Comparison of ENCODE assay signal across 13 cellular contexts in the genomic region with DNA sequence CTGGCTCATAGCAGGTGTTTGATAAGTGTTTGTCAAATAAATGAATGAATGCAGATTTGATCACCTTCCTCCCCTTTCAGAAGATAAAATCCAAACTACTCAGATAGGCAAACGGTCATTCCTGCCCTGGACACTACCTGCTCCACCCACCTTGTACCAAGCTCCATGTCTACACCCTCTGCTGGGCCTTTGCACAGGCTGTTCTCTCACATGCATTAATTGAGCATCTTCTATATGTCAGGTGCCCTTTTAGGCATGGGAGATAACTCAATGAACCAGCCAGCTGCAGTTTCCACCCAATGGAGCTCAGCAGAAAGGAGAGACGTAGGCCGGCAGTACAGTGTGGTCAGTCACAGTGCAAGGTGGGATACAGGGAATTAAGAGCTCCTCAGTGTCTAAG.
"Had no signal": no experiment of that assay in that cellular context is flagged by ENCODE, and none has a peak within 500 bp of the region (broad histone marks: within the 10 kb centered on the region; RNA-seq: fewer than 3 reads in every experiment).

No MANE protein-coding gene starts in this region.

- DNase-seq: activated CD4-positive, CD25-positive, alpha-beta regulatory T cell treated with anti-CD3 and anti-CD28 coated beads, Interleukin-2, amount 50 U/mL, for 72 hours; activated naive CD4-positive, alpha-beta T cell treated with anti-CD3 and anti-CD28 coated beads for 36 hours; dorsolateral prefrontal cortex; midbrain; ovary had no signal

- FAIRE-seq: islet of Langerhans had no signal

- H3K4me3 Mint-ChIP-seq: activated naive CD4-positive, alpha-beta T cell treated with anti-CD3 and anti-CD28 coated beads for 36 hours had no signal

- H3K9me3 ChIP-seq: gastroesophageal sphincter, ovary, tibial artery, vagina had no signal

- H3K27me3 ChIP-seq: cardiac muscle cell, dorsolateral prefrontal cortex, gastroesophageal sphincter, ovary, tibial artery, vagina had no signal

- H3K9me3 Mint-ChIP-seq: activated naive CD4-positive, alpha-beta T cell treated with anti-CD3 and anti-CD28 coated beads for 36 hours; activated T-helper 2 cell treated with anti-CD3 and anti-CD28 coated beads, Interferon-gamma antibody, Interleukin-2, Interleukin-4, amounts not matched to agents 10 μg/mL and 5 μg/mL and 100 μg/mL, durations not matched to agents 14 hours and 24 hours and 36 hours; stimulated activated naive B cell treated with anti-CD40 and anti-IgM and Interleukin-4, amounts not matched to agents 10 μg/mL and 1 μg/mL and 100 μg/mL, for 72 hours had no signal

- H3K36me3 ChIP-seq: cardiac muscle cell, gastroesophageal sphincter, ovary, tibial artery, vagina had no signal

- H3K27ac ChIP-seq: cardiac muscle cell, gastroesophageal sphincter, ovary, tibial artery, vagina had no signal

- H3K27me3 Mint-ChIP-seq: stimulated activated naive B cell treated with anti-CD40 and anti-IgM and Interleukin-4, amounts not matched to agents 10 μg/mL and 1 μg/mL and 100 μg/mL, for 72 hours had no signal

- H3K4me3 ChIP-seq: cardiac muscle cell, dorsolateral prefrontal cortex, gastroesophageal sphincter, lung, ovary, tibial artery, vagina had no signal

- ATAC-seq: gastroesophageal sphincter had no signal

- H3K36me3 Mint-ChIP-seq: stimulated activated naive B cell treated with anti-CD40 and anti-IgM and Interleukin-4, amounts not matched to agents 10 μg/mL and 1 μg/mL and 100 μg/mL, for 72 hours had no signal
